Comparison of ENCODE assay signal across 9 cellular contexts in the genomic region with DNA sequence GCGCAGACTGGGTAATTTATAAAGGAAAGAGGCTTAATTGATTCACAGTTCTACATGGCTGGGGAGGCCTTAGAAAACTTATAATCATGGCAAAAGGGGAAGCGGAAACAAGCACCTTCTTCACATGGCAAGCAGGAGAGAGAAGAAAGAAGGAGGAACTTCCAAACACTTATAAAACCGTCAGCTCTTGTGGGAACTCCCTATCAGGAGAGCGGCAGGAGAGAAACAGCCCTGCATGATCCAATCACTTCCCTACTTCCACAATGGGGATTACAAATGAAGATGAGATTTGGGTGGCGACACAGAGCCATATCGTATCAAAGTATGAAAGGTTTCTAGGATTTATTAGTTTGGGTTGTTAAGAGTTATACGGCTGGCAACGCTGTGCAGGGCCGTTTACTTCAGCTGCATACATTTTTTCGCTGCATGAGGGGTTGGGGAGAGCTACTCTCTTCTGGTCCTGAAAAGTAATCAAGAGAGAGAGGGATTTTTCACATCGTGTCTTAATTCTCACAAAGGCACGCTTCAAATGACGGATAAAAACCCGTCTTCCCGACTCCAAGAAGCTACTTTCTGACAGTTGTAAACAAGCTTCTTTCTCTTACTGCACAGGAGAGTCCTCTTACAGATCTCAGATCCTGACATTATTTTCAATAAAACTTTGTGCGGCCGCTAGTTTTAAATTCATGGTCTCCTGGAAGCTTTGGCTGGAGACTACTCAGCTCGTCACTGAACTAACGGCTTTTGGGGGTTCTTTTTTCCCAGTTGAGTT. TPM values are rescaled to one million over a fixed set of nuclear protein-coding genes. Genes with fewer than 3 reads are reported as not detected.
DNase-seq lines count a peak whose midpoint lies in the region; ATAC-seq, FAIRE-seq and TF ChIP-seq lines count a peak whose summit lies in the region.
"Had no signal": no experiment of that assay in that cellular context is flagged by ENCODE, and none has a peak within 500 bp of the region (broad histone marks: within the 10 kb centered on the region; RNA-seq: fewer than 3 reads in every experiment).

No MANE protein-coding gene starts in this region.

- peak overlapping the region; percentile 87 for H3K27ac ChIP-seq in CD4-positive, alpha-beta memory T cell (ENCODE audit: low read depth, low read length)
- H3K27ac ChIP-seq in SK-N-MC (peak overlapping the region; percentile 95), epithelial cell of prostate (peak overlapping the region; percentile 72), uterus (peak overlapping the region; percentile 85 to 88)

- peak in 2 of 5 donors; percentile 8 to 40 for DNase-seq in CD4-positive, alpha-beta memory T cell
- no peak for DNase-seq in GM19239 (ENCODE audit: insufficient read length, low spot score)
- no peak for DNase-seq in SK-N-MC (ENCODE audit: low read depth, low spot score)
- DNase-seq in epithelial cell of prostate (ENCODE audit: low read depth, low spot score): no peak
- peak in 1 of 3 donors; percentile 60 for DNase-seq in mucosa of descending colon
- DNase-seq in uterus: no peak
- DNase-seq in D721Med (ENCODE audit: insufficient read length, low spot score): no peak

- peak overlapping the region; percentile 92 to 99 (median 98) for H3K4me3 Mint-ChIP-seq in CD4-positive, alpha-beta memory T cell

- H3K4me1 ChIP-seq in CD4-positive, alpha-beta memory T cell (ENCODE audit: insufficient read depth, low read length): peaks cover 34% of the 10 kb centered on the region
- H3K4me1 ChIP-seq in mucosa of descending colon (ENCODE audit: low read depth) (peaks cover 9% of the 10 kb centered on the region), uterus (no peaks in the 10 kb centered on the region)

- H3K36me3 Mint-ChIP-seq in CD4-positive, alpha-beta memory T cell: peaks cover 14 to 24% of the 10 kb centered on the region in 2 donors

- H3K9me3 Mint-ChIP-seq in CD4-positive, alpha-beta memory T cell: no peaks in the 10 kb centered on the region

- peaks cover 28 to 51% (median 43%) of the 10 kb centered on the region in 4 donors for H3K4me1 Mint-ChIP-seq in CD4-positive, alpha-beta memory T cell

- no peaks in the 10 kb centered on the region for H3K36me3 ChIP-seq in CD4-positive, alpha-beta memory T cell (ENCODE audit: insufficient read depth, low read length)
- H3K36me3 ChIP-seq in SK-N-MC (ENCODE audit: insufficient read depth, low read length): peaks cover 11% of the 10 kb centered on the region
- H3K36me3 ChIP-seq in mucosa of descending colon (ENCODE audit: low read depth): no peaks in the 10 kb centered on the region
- H3K36me3 ChIP-seq in uterus: no peaks in the 10 kb centered on the region

- no peak for TF ChIP-seq POLR2A in uterus (IDR thresholded peaks at IDR 0.05)

- POLR2A ChIA-PET in CD4-positive, alpha-beta memory T cell (lab: Charles Lee; ENCODE audit: partially characterized antibody): interaction anchor here (0.7 to 2.0 kb wide), 5 partner anchors 12 to 100 kb away, joined by 3 to 11 read pairs (median 3); a partner anchor contains a TSS

- no peaks in the 10 kb centered on the region for H3K9me3 ChIP-seq in CD4-positive, alpha-beta memory T cell (ENCODE audit: control insufficient read depth in 1 of 2, low read length in 2 of 2)
- H3K9me3 ChIP-seq in SK-N-MC (ENCODE audit: low read depth, low read length): no peaks in the 10 kb centered on the region
- H3K9me3 ChIP-seq in mucosa of descending colon: no peaks in the 10 kb centered on the region
- no peaks in the 10 kb centered on the region for H3K9me3 ChIP-seq in uterus

- peak overlapping the region; percentile 83 for H3K9ac ChIP-seq in SK-N-MC (ENCODE audit: insufficient read length)

- peak; percentile 23 for FAIRE-seq in GM19239 (lab: Jason Lieb, UNC)
- no peak for FAIRE-seq in D721Med (lab: Jason Lieb, UNC)

- ATAC-seq in HG03354 (IDR thresholded peaks at IDR 0.05; ENCODE audit: poor library complexity, severe bottlenecking, unreplicated experiment) (peak; percentile 28), mucosa of descending colon (peak; percentile 70)

- TF ChIP-seq CTCF in mucosa of descending colon (IDR thresholded peaks at IDR 0.05) (no peak), uterus (IDR thresholded peaks at IDR 0.05) (no peak), D721Med (IDR thresholded peaks at IDR 0.05; ENCODE audit: insufficient read depth, missing control alignments) (no peak)

- no peaks in the 10 kb centered on the region for H3K27me3 ChIP-seq in CD4-positive, alpha-beta memory T cell (ENCODE audit: insufficient read depth, low read length)
- H3K27me3 ChIP-seq in uterus: no peaks in the 10 kb centered on the region

- peak overlapping the region; percentile 71 to 92 for H3K4me3 ChIP-seq in CD4-positive, alpha-beta memory T cell (ENCODE audit: low read length in 2 of 2)
- H3K4me3 ChIP-seq in SK-N-MC (peak overlapping the region; percentile 81), mucosa of descending colon (peak overlapping the region; percentile 71), uterus (peak overlapping the region; percentile 70 to 72)

- CTCF ChIA-PET in CD4-positive, alpha-beta memory T cell (lab: Charles Lee; ENCODE audit: partially characterized antibody): interaction anchor here (0.8 to 1.7 kb wide), 13 partner anchors 9 to 192 kb away, joined by 3 to 9 read pairs (median 3); a partner anchor contains a TSS

- intact Hi-C loops in CD4-positive, alpha-beta memory T cell (cut with micrococcal nuclease): loop anchor here (1.0 to 10.0 kb wide), 3 partner anchors 58 to 1599 kb away; a partner anchor contains a TSS
- intact Hi-C loops in mucosa of descending colon (cut with DNase I, micrococcal nuclease): no loop called here
- intact Hi-C loops in uterus (cut with DNase I; ENCODE audit: low total_unique reads): no loop called here

- peak overlapping the region; percentile 98 to 100 (median 99) for H3K27ac Mint-ChIP-seq in CD4-positive, alpha-beta memory T cell

- peaks cover 0 to 1% of the 10 kb centered on the region in 2 donors for H3K27me3 Mint-ChIP-seq in CD4-positive, alpha-beta memory T cell

RNA-seq across cellular contexts. Expression of a gene that starts 0.8 kb away (rescaled TPM):
- 10 to 100 TPM; 45.5 to 46.7 TPM for total RNA-seq in CD4-positive, alpha-beta memory T cell
- polyA plus RNA-seq in CD4-positive, alpha-beta memory T cell: 10 to 100 TPM; 30.6 to 37.6 TPM
- 10 to 100 TPM; 24.9 to 27.8 (median 26.0) TPM for total RNA-seq in mucosa of descending colon
- total RNA-seq in uterus: 10 to 100 TPM; 11.2 to 35.2 (median 19.0) TPM

RNA-seq across cellular contexts. Expression of a gene that starts 24.6 kb away (rescaled TPM):
- not detected for total RNA-seq in CD4-positive, alpha-beta memory T cell
- not detected for polyA plus RNA-seq in CD4-positive, alpha-beta memory T cell
- total RNA-seq in mucosa of descending colon: not detected
- total RNA-seq in uterus: not detected
- total RNA-seq: activated CD8-positive, alpha-beta memory T cell treated with anti-CD3 and anti-CD28 coated beads for 36 hours had no signal

RNA-seq across cellular contexts. Expression of a gene that starts 57.5 kb away (rescaled TPM):
- total RNA-seq in CD4-positive, alpha-beta memory T cell: 1 to 10 TPM; 5.7 to 6.1 TPM
- under 1 TPM in 1 of 2 donors, not detected in 1; 0.29 TPM for polyA plus RNA-seq in CD4-positive, alpha-beta memory T cell
- total RNA-seq in mucosa of descending colon (10 to 100 TPM; 43.4 to 66.6 (median 55.4) TPM), uterus (10 to 100 TPM in 3 of 4 donors, 1 to 10 TPM in 1; 7.4 to 39.5 (median 23.5) TPM)
